Comparison of ENCODE assay signal across 1 cellular context in the genomic region with DNA sequence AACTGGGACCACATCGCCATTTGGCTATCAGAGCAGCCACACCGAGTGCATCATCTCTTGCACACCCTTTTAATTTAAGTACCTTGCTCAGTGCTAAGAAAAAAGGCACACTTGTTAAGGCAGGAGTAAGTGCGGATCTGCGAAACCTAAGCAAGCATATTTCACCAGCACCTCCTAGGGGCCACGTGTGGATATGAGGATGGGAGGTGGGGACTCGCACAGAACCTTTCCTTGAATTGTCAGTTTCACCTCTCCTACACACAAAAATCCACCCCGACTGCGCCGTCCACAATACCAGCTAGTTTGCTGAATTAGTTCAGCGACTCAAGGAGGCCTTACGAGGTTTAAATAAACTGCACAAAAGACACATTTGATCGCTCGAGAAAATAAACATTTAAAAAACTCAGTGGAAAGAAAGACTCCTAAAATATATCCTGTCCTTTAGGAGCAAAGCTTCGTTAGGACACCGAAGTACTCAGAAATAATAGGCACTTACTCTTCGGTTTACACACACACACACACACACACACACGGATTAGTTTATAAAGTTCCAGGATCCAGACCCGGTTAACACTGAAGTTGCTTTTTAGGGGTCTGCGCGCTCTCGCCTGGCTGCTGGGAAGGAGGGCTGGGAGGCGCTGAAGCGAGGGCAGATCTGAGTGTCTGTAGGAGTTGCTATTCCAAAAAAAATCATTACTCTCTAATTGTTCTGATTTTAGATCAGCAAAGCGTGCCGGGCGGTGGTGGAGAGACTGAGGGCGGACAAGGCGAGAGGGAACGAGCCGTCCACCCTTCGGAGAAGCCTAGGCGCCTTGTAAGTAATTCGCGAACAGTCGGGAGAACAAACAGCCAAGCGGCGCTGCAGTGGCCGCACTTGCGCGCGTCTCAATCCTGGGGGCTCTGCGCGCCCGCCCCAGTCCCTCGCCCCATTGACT.
TF ChIP-seq lines count a peak whose summit lies in the region.

No MANE protein-coding gene starts in this region.

TF ChIP-seq in HEK293, 187 proteins besides CTCF, POLR2A, EP300 and RAD21 (continued from another document and continues in another):
- TF ChIP-seq, protein P1, sequence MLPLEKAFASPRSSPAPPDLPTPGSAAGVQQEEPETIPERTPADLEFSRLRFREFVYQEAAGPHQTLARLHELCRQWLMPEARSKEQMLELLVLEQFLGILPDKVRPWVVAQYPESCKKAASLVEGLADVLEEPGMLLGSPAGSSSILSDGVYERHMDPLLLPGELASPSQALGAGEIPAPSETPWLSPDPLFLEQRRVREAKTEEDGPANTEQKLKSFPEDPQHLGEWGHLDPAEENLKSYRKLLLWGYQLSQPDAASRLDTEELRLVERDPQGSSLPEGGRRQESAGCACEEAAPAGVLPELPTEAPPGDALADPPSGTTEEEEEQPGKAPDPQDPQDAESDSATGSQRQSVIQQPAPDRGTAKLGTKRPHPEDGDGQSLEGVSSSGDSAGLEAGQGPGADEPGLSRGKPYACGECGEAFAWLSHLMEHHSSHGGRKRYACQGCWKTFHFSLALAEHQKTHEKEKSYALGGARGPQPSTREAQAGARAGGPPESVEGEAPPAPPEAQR (tag by site-specific recombination; IDR thresholded peaks at IDR 0.05), result no peak
- TF ChIP-seq TRIM28 (IDR thresholded peaks at IDR 0.05; ENCODE audit: borderline replicate concordance, low read length) (0 out of 2 replicates have a peak, but pooled peaks have one; percentile 18), KLF10 (tag by site-specific recombination; IDR thresholded peaks at IDR 0.05) (no peak), ZNF394 (tag by site-specific recombination; IDR thresholded peaks at IDR 0.05; ENCODE audit: borderline replicate concordance) (no peak), ZNF433 (tag by site-specific recombination; IDR thresholded peaks at IDR 0.05; ENCODE audit: low read depth) (no peak), SETDB1 (IDR thresholded peaks at IDR 0.05; ENCODE audit: insufficient read length, low read length) (no peak), ZNF654 (tag by site-specific recombination; IDR thresholded peaks at IDR 0.05; ENCODE audit: low read depth) (peak; percentile 61), OVOL3 (tag by site-specific recombination; IDR thresholded peaks at IDR 0.05) (no peak), ZNF677 (tag by site-specific recombination; IDR thresholded peaks at IDR 0.05) (no peak), ZNF610 (tag by site-specific recombination; IDR thresholded peaks at IDR 0.05; ENCODE audit: borderline replicate concordance) (no peak), KLF7 (tag by site-specific recombination; IDR thresholded peaks at IDR 0.05; ENCODE audit: borderline replicate concordance) (no peak), ZNF175 (tag by site-specific recombination; IDR thresholded peaks at IDR 0.05) (no peak), REPIN1 (tag by site-specific recombination; IDR thresholded peaks at IDR 0.05; ENCODE audit: low read depth) (no peak), ZBTB7A (tag by site-specific recombination; IDR thresholded peaks at IDR 0.05; ENCODE audit: low read depth) (no peak), ZNF223 (tag by site-specific recombination; IDR thresholded peaks at IDR 0.05) (no peak), ZNF561 (tag by site-specific recombination; IDR thresholded peaks at IDR 0.05; ENCODE audit: borderline replicate concordance) (peak; percentile 66), ZNF426 (tag by site-specific recombination; IDR thresholded peaks at IDR 0.05) (no peak), GLIS2 (tag by site-specific recombination; IDR thresholded peaks at IDR 0.05) (no peak), ZNF514 (tag by site-specific recombination; IDR thresholded peaks at IDR 0.05) (no peak), SCRT2 (tag by site-specific recombination; IDR thresholded peaks at IDR 0.05) (peak; percentile 62; the same call in 1 of the 2 replicates), ZNF37A (tag by site-specific recombination; IDR thresholded peaks at IDR 0.05) (no peak), ZNF629 (tag by site-specific recombination; IDR thresholded peaks at IDR 0.05) (no peak), PRDM1 (tag by site-specific recombination; IDR thresholded peaks at IDR 0.05) (no peak), ZEB2 (tag by site-specific recombination; IDR thresholded peaks at IDR 0.05) (0 out of 2 replicates have a peak, but pooled peaks have one; percentile 31), ZNF521 (tag by site-specific recombination; IDR thresholded peaks at IDR 0.05) (no peak), ZNF133 (tag by site-specific recombination; IDR thresholded peaks at IDR 0.05) (peak; percentile 49; the same call in 1 of the 2 replicates), ZNF121 (tag by site-specific recombination; IDR thresholded peaks at IDR 0.05) (no peak), KLF8 (tag by site-specific recombination; IDR thresholded peaks at IDR 0.05) (no peak), ZNF571 (tag by site-specific recombination; IDR thresholded peaks at IDR 0.05) (no peak)
- TF ChIP-seq, protein P2, sequence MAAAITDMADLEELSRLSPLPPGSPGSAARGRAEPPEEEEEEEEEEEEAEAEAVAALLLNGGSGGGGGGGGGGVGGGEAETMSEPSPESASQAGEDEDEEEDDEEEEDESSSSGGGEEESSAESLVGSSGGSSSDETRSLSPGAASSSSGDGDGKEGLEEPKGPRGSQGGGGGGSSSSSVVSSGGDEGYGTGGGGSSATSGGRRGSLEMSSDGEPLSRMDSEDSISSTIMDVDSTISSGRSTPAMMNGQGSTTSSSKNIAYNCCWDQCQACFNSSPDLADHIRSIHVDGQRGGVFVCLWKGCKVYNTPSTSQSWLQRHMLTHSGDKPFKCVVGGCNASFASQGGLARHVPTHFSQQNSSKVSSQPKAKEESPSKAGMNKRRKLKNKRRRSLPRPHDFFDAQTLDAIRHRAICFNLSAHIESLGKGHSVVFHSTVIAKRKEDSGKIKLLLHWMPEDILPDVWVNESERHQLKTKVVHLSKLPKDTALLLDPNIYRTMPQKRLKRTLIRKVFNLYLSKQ (tag by site-specific recombination; IDR thresholded peaks at IDR 0.05; ENCODE audit: borderline replicate concordance), result no peak
- TF ChIP-seq, protein P3, sequence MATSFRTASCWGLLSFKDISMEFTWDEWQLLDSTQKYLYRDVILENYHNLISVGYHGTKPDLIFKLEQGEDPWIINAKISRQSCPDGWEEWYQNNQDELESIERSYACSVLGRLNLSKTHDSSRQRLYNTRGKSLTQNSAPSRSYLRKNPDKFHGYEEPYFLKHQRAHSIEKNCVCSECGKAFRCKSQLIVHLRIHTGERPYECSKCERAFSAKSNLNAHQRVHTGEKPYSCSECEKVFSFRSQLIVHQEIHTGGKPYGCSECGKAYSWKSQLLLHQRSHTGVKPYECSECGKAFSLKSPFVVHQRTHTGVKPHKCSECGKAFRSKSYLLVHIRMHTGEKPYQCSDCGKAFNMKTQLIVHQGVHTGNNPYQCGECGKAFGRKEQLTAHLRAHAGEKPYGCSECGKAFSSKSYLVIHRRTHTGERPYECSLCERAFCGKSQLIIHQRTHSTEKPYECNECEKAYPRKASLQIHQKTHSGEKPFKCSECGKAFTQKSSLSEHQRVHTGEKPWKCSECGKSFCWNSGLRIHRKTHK (tag by site-specific recombination; IDR thresholded peaks at IDR 0.05), result no peak
- TF ChIP-seq, protein P4, sequence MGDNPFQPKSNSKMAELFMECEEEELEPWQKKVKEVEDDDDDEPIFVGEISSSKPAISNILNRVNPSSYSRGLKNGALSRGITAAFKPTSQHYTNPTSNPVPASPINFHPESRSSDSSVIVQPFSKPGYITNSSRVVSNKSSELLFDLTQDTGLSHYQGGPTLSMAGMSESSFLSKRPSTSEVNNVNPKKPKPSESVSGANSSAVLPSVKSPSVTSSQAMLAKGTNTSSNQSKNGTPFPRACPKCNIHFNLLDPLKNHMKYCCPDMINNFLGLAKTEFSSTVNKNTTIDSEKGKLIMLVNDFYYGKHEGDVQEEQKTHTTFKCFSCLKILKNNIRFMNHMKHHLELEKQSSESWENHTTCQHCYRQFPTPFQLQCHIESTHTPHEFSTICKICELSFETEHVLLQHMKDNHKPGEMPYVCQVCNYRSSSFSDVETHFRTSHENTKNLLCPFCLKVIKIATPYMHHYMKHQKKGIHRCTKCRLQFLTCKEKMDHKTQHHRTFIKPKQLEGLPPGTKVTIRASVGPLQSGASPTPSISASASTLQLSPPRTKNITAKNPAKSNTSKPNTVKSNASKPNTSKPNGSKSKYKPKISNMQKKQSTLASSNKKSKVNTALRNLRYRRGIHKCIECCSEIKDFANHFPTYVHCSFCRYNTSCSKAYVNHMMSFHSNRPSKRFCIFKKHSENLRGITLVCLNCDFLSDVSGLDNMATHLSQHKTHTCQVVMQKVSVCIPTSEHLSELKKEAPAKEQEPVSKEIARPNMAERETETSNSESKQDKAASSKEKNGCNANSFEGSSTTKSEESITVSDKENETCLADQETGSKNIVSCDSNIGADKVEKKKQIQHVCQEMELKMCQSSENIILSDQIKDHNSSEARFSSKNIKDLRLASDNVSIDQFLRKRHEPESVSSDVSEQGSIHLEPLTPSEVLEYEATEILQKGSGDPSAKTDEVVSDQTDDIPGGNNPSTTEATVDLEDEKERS (tag by site-specific recombination; IDR thresholded peaks at IDR 0.05), result no peak
- TF ChIP-seq, protein P5, sequence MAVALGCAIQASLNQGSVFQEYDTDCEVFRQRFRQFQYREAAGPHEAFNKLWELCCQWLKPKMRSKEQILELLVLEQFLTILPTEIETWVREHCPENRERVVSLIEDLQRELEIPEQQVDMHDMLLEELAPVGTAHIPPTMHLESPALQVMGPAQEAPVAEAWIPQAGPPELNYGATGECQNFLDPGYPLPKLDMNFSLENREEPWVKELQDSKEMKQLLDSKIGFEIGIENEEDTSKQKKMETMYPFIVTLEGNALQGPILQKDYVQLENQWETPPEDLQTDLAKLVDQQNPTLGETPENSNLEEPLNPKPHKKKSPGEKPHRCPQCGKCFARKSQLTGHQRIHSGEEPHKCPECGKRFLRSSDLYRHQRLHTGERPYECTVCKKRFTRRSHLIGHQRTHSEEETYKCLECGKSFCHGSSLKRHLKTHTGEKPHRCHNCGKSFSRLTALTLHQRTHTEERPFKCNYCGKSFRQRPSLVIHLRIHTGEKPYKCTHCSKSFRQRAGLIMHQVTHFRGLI (tag by site-specific recombination; IDR thresholded peaks at IDR 0.05), result no peak
- TF ChIP-seq, protein P6, sequence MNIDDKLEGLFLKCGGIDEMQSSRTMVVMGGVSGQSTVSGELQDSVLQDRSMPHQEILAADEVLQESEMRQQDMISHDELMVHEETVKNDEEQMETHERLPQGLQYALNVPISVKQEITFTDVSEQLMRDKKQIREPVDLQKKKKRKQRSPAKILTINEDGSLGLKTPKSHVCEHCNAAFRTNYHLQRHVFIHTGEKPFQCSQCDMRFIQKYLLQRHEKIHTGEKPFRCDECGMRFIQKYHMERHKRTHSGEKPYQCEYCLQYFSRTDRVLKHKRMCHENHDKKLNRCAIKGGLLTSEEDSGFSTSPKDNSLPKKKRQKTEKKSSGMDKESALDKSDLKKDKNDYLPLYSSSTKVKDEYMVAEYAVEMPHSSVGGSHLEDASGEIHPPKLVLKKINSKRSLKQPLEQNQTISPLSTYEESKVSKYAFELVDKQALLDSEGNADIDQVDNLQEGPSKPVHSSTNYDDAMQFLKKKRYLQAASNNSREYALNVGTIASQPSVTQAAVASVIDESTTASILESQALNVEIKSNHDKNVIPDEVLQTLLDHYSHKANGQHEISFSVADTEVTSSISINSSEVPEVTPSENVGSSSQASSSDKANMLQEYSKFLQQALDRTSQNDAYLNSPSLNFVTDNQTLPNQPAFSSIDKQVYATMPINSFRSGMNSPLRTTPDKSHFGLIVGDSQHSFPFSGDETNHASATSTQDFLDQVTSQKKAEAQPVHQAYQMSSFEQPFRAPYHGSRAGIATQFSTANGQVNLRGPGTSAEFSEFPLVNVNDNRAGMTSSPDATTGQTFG (tag by site-specific recombination; IDR thresholded peaks at IDR 0.05; ENCODE audit: borderline replicate concordance), result no peak
- TF ChIP-seq, protein P7, sequence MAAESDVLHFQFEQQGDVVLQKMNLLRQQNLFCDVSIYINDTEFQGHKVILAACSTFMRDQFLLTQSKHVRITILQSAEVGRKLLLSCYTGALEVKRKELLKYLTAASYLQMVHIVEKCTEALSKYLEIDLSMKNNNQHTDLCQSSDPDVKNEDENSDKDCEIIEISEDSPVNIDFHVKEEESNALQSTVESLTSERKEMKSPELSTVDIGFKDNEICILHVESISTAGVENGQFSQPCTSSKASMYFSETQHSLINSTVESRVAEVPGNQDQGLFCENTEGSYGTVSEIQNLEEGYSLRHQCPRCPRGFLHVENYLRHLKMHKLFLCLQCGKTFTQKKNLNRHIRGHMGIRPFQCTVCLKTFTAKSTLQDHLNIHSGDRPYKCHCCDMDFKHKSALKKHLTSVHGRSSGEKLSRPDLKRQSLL (tag by site-specific recombination; IDR thresholded peaks at IDR 0.05), result no peak
- TF ChIP-seq, protein P8, sequence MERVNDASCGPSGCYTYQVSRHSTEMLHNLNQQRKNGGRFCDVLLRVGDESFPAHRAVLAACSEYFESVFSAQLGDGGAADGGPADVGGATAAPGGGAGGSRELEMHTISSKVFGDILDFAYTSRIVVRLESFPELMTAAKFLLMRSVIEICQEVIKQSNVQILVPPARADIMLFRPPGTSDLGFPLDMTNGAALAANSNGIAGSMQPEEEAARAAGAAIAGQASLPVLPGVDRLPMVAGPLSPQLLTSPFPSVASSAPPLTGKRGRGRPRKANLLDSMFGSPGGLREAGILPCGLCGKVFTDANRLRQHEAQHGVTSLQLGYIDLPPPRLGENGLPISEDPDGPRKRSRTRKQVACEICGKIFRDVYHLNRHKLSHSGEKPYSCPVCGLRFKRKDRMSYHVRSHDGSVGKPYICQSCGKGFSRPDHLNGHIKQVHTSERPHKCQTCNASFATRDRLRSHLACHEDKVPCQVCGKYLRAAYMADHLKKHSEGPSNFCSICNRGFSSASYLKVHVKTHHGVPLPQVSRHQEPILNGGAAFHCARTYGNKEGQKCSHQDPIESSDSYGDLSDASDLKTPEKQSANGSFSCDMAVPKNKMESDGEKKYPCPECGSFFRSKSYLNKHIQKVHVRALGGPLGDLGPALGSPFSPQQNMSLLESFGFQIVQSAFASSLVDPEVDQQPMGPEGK (tag by site-specific recombination; IDR thresholded peaks at IDR 0.05), result no peak
- TF ChIP-seq, protein P9, sequence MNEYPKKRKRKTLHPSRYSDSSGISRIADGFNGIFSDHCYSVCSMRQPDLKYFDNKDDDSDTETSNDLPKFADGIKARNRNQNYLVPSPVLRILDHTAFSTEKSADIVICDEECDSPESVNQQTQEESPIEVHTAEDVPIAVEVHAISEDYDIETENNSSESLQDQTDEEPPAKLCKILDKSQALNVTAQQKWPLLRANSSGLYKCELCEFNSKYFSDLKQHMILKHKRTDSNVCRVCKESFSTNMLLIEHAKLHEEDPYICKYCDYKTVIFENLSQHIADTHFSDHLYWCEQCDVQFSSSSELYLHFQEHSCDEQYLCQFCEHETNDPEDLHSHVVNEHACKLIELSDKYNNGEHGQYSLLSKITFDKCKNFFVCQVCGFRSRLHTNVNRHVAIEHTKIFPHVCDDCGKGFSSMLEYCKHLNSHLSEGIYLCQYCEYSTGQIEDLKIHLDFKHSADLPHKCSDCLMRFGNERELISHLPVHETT (tag by site-specific recombination; IDR thresholded peaks at IDR 0.05), result no peak
